8 cellular contexts compared by ENCODE assay signal in genomic region chr16:3282747-3283524, GRCh38. TPM values are rescaled to one million over a fixed set of nuclear protein-coding genes. Genes with fewer than 3 reads are reported as not detected.
DNase-seq lines count a peak whose midpoint lies in the region; ATAC-seq and TF ChIP-seq lines count a peak whose summit lies in the region.

Gene ZNF263 (plus strand): TSS chr16:3283491. CDS start chr16:3283819, 328 bp downstream.

- 0% methylated on average over 9 of the region's 70 CpGs; no CpG with 5 or more reads in 1 of the 2 donors for WGBS in gastroesophageal sphincter (ENCODE audit: low coverage in 1 of 2), 2 donors

- H3K36me3 Mint-ChIP-seq in activated naive CD4-positive, alpha-beta T cell treated with anti-CD3 and anti-CD28 coated beads for 36 hours (ENCODE audit: low read depth): peaks cover 42% of the 10 kb centered on the region

- H3K36me3 ChIP-seq in gastroesophageal sphincter (peaks cover 0 to 34% of the 10 kb centered on the region in 2 donors), neutrophil (peaks cover 10% of the 10 kb centered on the region)

- H3K4me3 Mint-ChIP-seq in activated naive CD4-positive, alpha-beta T cell treated with anti-CD3 and anti-CD28 coated beads for 36 hours: peak within 1 kb of the TSS; percentile 95

- H3K4me3 ChIP-seq in HFF-Myc (replicated peaks; ENCODE audit: low read depth, low read length) (peak within 1 kb of the TSS; percentile 100), gastroesophageal sphincter (peak within 1 kb of the TSS; percentile 88 to 92), neutrophil (ENCODE audit: low read depth in 1 of 2, low read length in 1 of 2) (peak within 1 kb of the TSS; percentile 79 to 99)

- peak; percentile 97 for ATAC-seq in gastroesophageal sphincter

- H3K9me3 ChIP-seq in gastroesophageal sphincter: peaks cover 0 to 34% (median 0%) of the 10 kb centered on the region in 3 donors
- no peaks in the 10 kb centered on the region for H3K9me3 ChIP-seq in neutrophil

- intact Hi-C loops in activated naive CD4-positive, alpha-beta T cell treated with anti-CD3 and anti-CD28 coated beads for 36 hours (cut with micrococcal nuclease): loop anchor here (1.0 to 2.0 kb wide), 10 partner anchors 19 to 217 kb away; partner anchors contain the start of genes OR1F1, TIGD7, ZNF174 and ZNF200

- peak within 1 kb of the TSS; percentile 97 for H3K27ac Mint-ChIP-seq in activated naive CD4-positive, alpha-beta T cell treated with anti-CD3 and anti-CD28 coated beads for 36 hours

- H3K9me3 Mint-ChIP-seq in activated naive CD4-positive, alpha-beta T cell treated with anti-CD3 and anti-CD28 coated beads for 36 hours: peaks cover 13% of the 10 kb centered on the region

- TF ChIP-seq POLR2A in gastroesophageal sphincter (IDR thresholded peaks at IDR 0.05): peak; percentile 55 to 57

- H3K27ac ChIP-seq in gastroesophageal sphincter: peak within 1 kb of the TSS; percentile 83 to 100 (median 98)
- H3K27ac ChIP-seq in neutrophil: peak within 1 kb of the TSS; percentile 98
- peak within 1 kb of the TSS; percentile 99 for H3K27ac ChIP-seq in substantia nigra (ENCODE audit: low read depth, low read length, poor library complexity, severe bottlenecking)

- no peak for TF ChIP-seq CTCF in HFF-Myc (IDR thresholded peaks at IDR 0.05; ENCODE audit: low read depth, low read length, missing control alignments)
- TF ChIP-seq CTCF in gastroesophageal sphincter (IDR thresholded peaks at IDR 0.05): peak in 2 of 4 experiments; percentile 10 to 21
- TF ChIP-seq CTCF in neutrophil (IDR thresholded peaks at IDR 0.05): peak; percentile 38

- CTCF ChIA-PET in activated naive CD4-positive, alpha-beta T cell treated with anti-CD3 and anti-CD28 coated beads for 36 hours (lab: Charles Lee): no interaction called here

- H3K27me3 Mint-ChIP-seq in activated naive CD4-positive, alpha-beta T cell treated with anti-CD3 and anti-CD28 coated beads for 36 hours (ENCODE audit: low read depth): no peaks in the 10 kb centered on the region

- H3K27me3 ChIP-seq in gastroesophageal sphincter (no peaks in the 10 kb centered on the region), neutrophil (peaks cover 20% of the 10 kb centered on the region)

- H3K4me1 Mint-ChIP-seq in activated naive CD4-positive, alpha-beta T cell treated with anti-CD3 and anti-CD28 coated beads for 36 hours (ENCODE audit: low read depth): peaks cover 28% of the 10 kb centered on the region

- H3K4me1 ChIP-seq in gastroesophageal sphincter (peaks cover 0 to 35% (median 16%) of the 10 kb centered on the region in 3 donors), neutrophil (ENCODE audit: control insufficient read depth in 1 of 2, insufficient read depth in 1 of 2, low read depth in 1 of 2, low read length in 1 of 2) (peaks cover 34 to 38% of the 10 kb centered on the region in 2 experiments)

- DNase-seq in GF-D8 (lab: John Stamatoyannopoulos, UW) (peak; percentile 94), HFF-Myc (ENCODE audit: extremely low read depth, low read depth) (peak; percentile 97), NAMALWA (ENCODE audit: low spot score) (peak; percentile 97), SK-N-DZ (ENCODE audit: low spot score) (peak; percentile 97), substantia nigra (lab: John Stamatoyannopoulos, UW) (peak; percentile 83 to 97 (median 94))
- DNase-seq in activated naive CD4-positive, alpha-beta T cell treated with anti-CD3 and anti-CD28 coated beads for 36 hours: peak; percentile 96

- TF ChIP-seq EP300 in gastroesophageal sphincter (IDR thresholded peaks at IDR 0.05): no peak

RNA-seq across cellular contexts. Expression of gene ZNF263, which starts in this region (rescaled TPM):
- 84.0 and 94.6 TPM in 2 replicates for polyA plus RNA-seq in SK-N-DZ (2014; cell fraction: cytosol; rRNA removed)
- 95.6 and 96.7 TPM in 2 replicates for polyA plus RNA-seq in SK-N-DZ (2014; cell fraction: nucleus; rRNA removed)
- 10 to 100 TPM in 1 of 2 experiments, 1 to 10 TPM in 1; 9.1 to 12.2 TPM for total RNA-seq in activated naive CD4-positive, alpha-beta T cell treated with anti-CD3 and anti-CD28 coated beads for 36 hours
- 10 to 100 TPM; 45.5 to 53.6 (median 47.6) TPM for total RNA-seq in gastroesophageal sphincter

Comparison
In these comparisons a context has a peak if more than half of its experiments do, and no peak if none do; other contexts are left out.
1. Peak in every context shown above with its lines: DNase-seq, ATAC-seq, H3K4me3 ChIP-seq and H3K27ac ChIP-seq.